ENCODE assay signal across 25 cellular contexts in genomic region chr2:213752575-213752974, GRCh38.
A peak's percentile ranks its signal among the peaks of the same experiment; 100 is the strongest.
DNase-seq lines count a peak whose midpoint lies in the region; ATAC-seq and TF ChIP-seq lines count a peak whose summit lies in the region.
"Had no signal": no experiment of that assay in that cellular context is flagged by ENCODE, and none has a peak within 500 bp of the region (broad histone marks: within the 10 kb centered on the region; RNA-seq: fewer than 3 reads in every experiment).

No MANE protein-coding gene starts in this region.

- H2AFZ ChIP-seq in GM23338 (0 out of 2 replicates have a peak overlapping the region, but pooled peaks have one; percentile 4), MM.1S (ENCODE audit: low read length) (no peak overlapping the region)

- peaks cover 5% of the 10 kb centered on the region; the same call in 1 of the 3 replicates for H3K4me1 Mint-ChIP-seq in GM23338
- peaks cover 12% of the 10 kb centered on the region for H3K4me1 Mint-ChIP-seq in nephron progenitor cell
- H3K4me1 Mint-ChIP-seq: CD4-positive, alpha-beta memory T cell had no signal

- ATAC-seq in GM23338: no peak
- ATAC-seq: HepG2, K562, Panc1 had no signal

- H4K20me1 ChIP-seq in DOHH2 (ENCODE audit: control insufficient read depth, insufficient read depth, low read depth, low read length) (no peaks in the 10 kb centered on the region), GM23338 (replicated peaks; ENCODE audit: insufficient read depth) (no peaks in the 10 kb centered on the region), MM.1S (ENCODE audit: insufficient read depth, low read length) (no peaks in the 10 kb centered on the region)
- H4K20me1 ChIP-seq: BLaER1 treated with 17β-estradiol and CSF1 and Interleukin-3, amounts not matched to agents 10 nM and 100 nM had no signal

- H3K36me3 Mint-ChIP-seq in GM23338 (ENCODE audit: low read depth) (no peaks in the 10 kb centered on the region), nephron progenitor cell (ENCODE audit: low read depth) (no peaks in the 10 kb centered on the region)
- H3K36me3 Mint-ChIP-seq: CD4-positive, alpha-beta memory T cell had no signal

- no peak overlapping the region for H3K9ac ChIP-seq in MM.1S (ENCODE audit: low read length)
- H3K9ac ChIP-seq: BLaER1 treated with 17β-estradiol and CSF1 and Interleukin-3, amounts not matched to agents 10 nM and 100 nM had no signal

- H3K27me3 Mint-ChIP-seq in GM23338 (ENCODE audit: insufficient read depth, low read depth, poor library complexity) (no peaks in the 10 kb centered on the region), nephron progenitor cell (ENCODE audit: low read depth, poor library complexity) (no peaks in the 10 kb centered on the region)
- H3K27me3 Mint-ChIP-seq: CD4-positive, alpha-beta memory T cell had no signal

- TF ChIP-seq CTCF in DOHH2 (IDR thresholded peaks at IDR 0.05; ENCODE audit: low read depth, low read length, poor library complexity, severe bottlenecking) (no peak), GM23338 (conservative IDR thresholded peaks at IDR 0.05; ENCODE audit: low read depth in 2 of 2) (no peak), MM.1S (IDR thresholded peaks at IDR 0.05; ENCODE audit: low read length) (no peak), nephron progenitor cell (IDR thresholded peaks at IDR 0.05) (no peak)

- H3K27me3 ChIP-seq in DOHH2 (ENCODE audit: control insufficient read depth, low read length) (no peaks in the 10 kb centered on the region), GM23338 (ENCODE audit: insufficient read depth) (no peaks in the 10 kb centered on the region), MM.1S (replicated peaks; ENCODE audit: insufficient read depth, low read length) (no peaks in the 10 kb centered on the region)
- H3K27me3 ChIP-seq: BLaER1 treated with 17β-estradiol and CSF1 and Interleukin-3, amounts not matched to agents 10 nM and 100 nM had no signal

- H3K9me2 ChIP-seq in DOHH2 (replicated peaks; ENCODE audit: control insufficient read depth, low read length): no peaks in the 10 kb centered on the region
- H3K9me2 ChIP-seq in GM23338 (ENCODE audit: insufficient read depth): no peaks in the 10 kb centered on the region
- H3K9me2 ChIP-seq in MM.1S (replicated peaks; ENCODE audit: insufficient read depth, low read length): no peaks in the 10 kb centered on the region

- H3K79me2 ChIP-seq in DOHH2 (ENCODE audit: control insufficient read depth, low read length) (no peaks in the 10 kb centered on the region), GM23338 (replicated peaks; ENCODE audit: insufficient read depth) (no peaks in the 10 kb centered on the region), MM.1S (ENCODE audit: low read length) (no peaks in the 10 kb centered on the region)

- H3K4me3 Mint-ChIP-seq in GM23338: no peak overlapping the region
- H3K4me3 Mint-ChIP-seq in nephron progenitor cell: no peak overlapping the region
- H3K4me3 Mint-ChIP-seq: CD4-positive, alpha-beta memory T cell had no signal

- H3K36me3 ChIP-seq in DOHH2 (ENCODE audit: control insufficient read depth, low read length) (no peaks in the 10 kb centered on the region), GM23338 (ENCODE audit: insufficient read depth) (no peaks in the 10 kb centered on the region), MM.1S (replicated peaks; ENCODE audit: insufficient read depth, low read length) (no peaks in the 10 kb centered on the region)
- H3K36me3 ChIP-seq: BLaER1 treated with 17β-estradiol and CSF1 and Interleukin-3, amounts not matched to agents 10 nM and 100 nM had no signal

- H3K27ac ChIP-seq in DOHH2 (ENCODE audit: low read depth, low read length): no peak overlapping the region
- H3K27ac ChIP-seq in GM23338 (ENCODE audit: low read depth): no peak overlapping the region
- H3K27ac ChIP-seq in MM.1S (ENCODE audit: low read length): no peak overlapping the region
- H3K27ac ChIP-seq: BLaER1 treated with 17β-estradiol and CSF1 and Interleukin-3, amounts not matched to agents 10 nM and 100 nM; RWPE1 had no signal

- H3K9me3 ChIP-seq in DOHH2 (ENCODE audit: control insufficient read depth, insufficient read depth, low read length) (peaks cover 3% of the 10 kb centered on the region; the same call in 1 of the 2 replicates), MM.1S (replicated peaks; ENCODE audit: insufficient read depth, low read length) (no peaks in the 10 kb centered on the region)
- H3K9me3 ChIP-seq: BLaER1 treated with 17β-estradiol and CSF1 and Interleukin-3, amounts not matched to agents 10 nM and 100 nM had no signal

- DNase-seq in GM23338 (ENCODE audit: low spot score) (no peak), MM.1S (no peak), nephron progenitor cell (no peak), foreskin melanocyte (no peak), dermis blood vessel endothelial cell (no peak)
- DNase-seq in activated naive CD4-positive, alpha-beta T cell (lab: John Stamatoyannopoulos, UW): no peak
- DNase-seq: CD4-positive, alpha-beta memory T cell; COR-L47; DMS53; GF-D8; HCEC 1CT; Kasumi-1; NCI-H1417; NCI-H1694; NCI-H2029 treated with DMSO at 0.1 percent for 48 hours; NCI-H2227 treated with DMSO at 0.1 percent for 48 hours; NCI-H526 treated with DMSO at 0.1 percent for 48 hours; SHP77; T-helper 1 cell had no signal

- H3K9me3 Mint-ChIP-seq in GM23338 (no peaks in the 10 kb centered on the region), nephron progenitor cell (no peaks in the 10 kb centered on the region)

- no peak overlapping the region for H3K27ac Mint-ChIP-seq in GM23338
- H3K27ac Mint-ChIP-seq in nephron progenitor cell: peak overlapping the region; percentile 2
- H3K27ac Mint-ChIP-seq: CD4-positive, alpha-beta memory T cell had no signal

- H3K4me3 ChIP-seq in DOHH2 (ENCODE audit: low read length) (no peak overlapping the region), GM23338 (no peak overlapping the region), MM.1S (ENCODE audit: low read length) (no peak overlapping the region)
- H3K4me3 ChIP-seq: BLaER1 treated with 17β-estradiol and CSF1 and Interleukin-3, amounts not matched to agents 10 nM and 100 nM; K562 had no signal

- H3K4me1 ChIP-seq in DOHH2 (ENCODE audit: control insufficient read depth, low read length): peaks cover 15% of the 10 kb centered on the region
- H3K4me1 ChIP-seq in GM23338 (ENCODE audit: insufficient read depth): peaks cover 8% of the 10 kb centered on the region; the same call in 1 of the 2 replicates
- H3K4me1 ChIP-seq in MM.1S (ENCODE audit: low read length): no peaks in the 10 kb centered on the region
- H3K4me1 ChIP-seq: BLaER1 treated with 17β-estradiol and CSF1 and Interleukin-3, amounts not matched to agents 10 nM and 100 nM had no signal

- H3K4me2 ChIP-seq in DOHH2 (ENCODE audit: low read length): peak overlapping the region; percentile 48
- no peak overlapping the region for H3K4me2 ChIP-seq in GM23338
- peak overlapping the region; percentile 6; the same call in 1 of the 2 replicates for H3K4me2 ChIP-seq in MM.1S (ENCODE audit: low read depth, low read length)
- H3K4me2 ChIP-seq: BLaER1 treated with 17β-estradiol and CSF1 and Interleukin-3, amounts not matched to agents 10 nM and 100 nM had no signal

- H3F3A ChIP-seq in DOHH2 (ENCODE audit: control insufficient read depth, insufficient read depth): no peaks in the 10 kb centered on the region
- H3F3A ChIP-seq in GM23338 (replicated peaks; ENCODE audit: low read depth): no peaks in the 10 kb centered on the region
- H3F3A ChIP-seq in MM.1S (ENCODE audit: insufficient read depth, low read length): no peaks in the 10 kb centered on the region

TF ChIP-seq in GM23338, 12 proteins besides CTCF, POLR2A, EP300 and RAD21 (continues in another document):
- no peak for TF ChIP-seq REST (IDR thresholded peaks at IDR 0.05; ENCODE audit: unreplicated experiment)
